ENCODE assay signal across 8 cellular contexts in genomic region chr1:23673086-23673813, GRCh38. TPM values are rescaled to one million over a fixed set of nuclear protein-coding genes. Genes with fewer than 3 reads are reported as not detected.
DNase-seq lines count a peak whose midpoint lies in the region; ATAC-seq and TF ChIP-seq lines count a peak whose summit lies in the region.

No MANE protein-coding gene starts in this region.

- no peak for ATAC-seq in HG02678 (IDR thresholded peaks at IDR 0.05; ENCODE audit: unreplicated experiment)

- H3K27me3 Mint-ChIP-seq in chondrocyte (ENCODE audit: low read depth): peaks cover 16% of the 10 kb centered on the region
- peaks cover 60% of the 10 kb centered on the region for H3K27me3 Mint-ChIP-seq in neural crest cell (ENCODE audit: low read depth)

- H3K9me3 Mint-ChIP-seq in chondrocyte (ENCODE audit: low read depth): no peaks in the 10 kb centered on the region
- no peaks in the 10 kb centered on the region for H3K9me3 Mint-ChIP-seq in neural crest cell

- peak; percentile 61 for DNase-seq in DMS 273 (lab: John Stamatoyannopoulos, UW; ENCODE audit: unreplicated experiment)
- no peak for DNase-seq in DMS 273 treated with DMSO at 0.1 percent for 48 hours (lab: John Stamatoyannopoulos, UW)
- peak; percentile 72 for DNase-seq in NCI-H226
- no peak for DNase-seq in chondrocyte (ENCODE audit: low spot score)
- peak; percentile 37 for DNase-seq in neural crest cell (ENCODE audit: low read depth, low spot score)
- no peak for DNase-seq in NCI-H526 treated with DMSO at 0.1 percent for 48 hours (lab: John Stamatoyannopoulos, UW)
- DNase-seq in NCI-H2171 (lab: John Stamatoyannopoulos, UW): no peak

- TF ChIP-seq CTCF in chondrocyte (IDR thresholded peaks at IDR 0.05) (peak; percentile 10), neural crest cell (conservative IDR thresholded peaks at IDR 0.05) (no peak)

- H3K4me1 Mint-ChIP-seq in chondrocyte (ENCODE audit: low read depth): no peaks in the 10 kb centered on the region
- H3K4me1 Mint-ChIP-seq in neural crest cell: no peaks in the 10 kb centered on the region

- H3K27ac Mint-ChIP-seq in chondrocyte (ENCODE audit: unreplicated experiment) (no peak overlapping the region), neural crest cell (ENCODE audit: unreplicated experiment) (no peak overlapping the region)

- H3K4me3 Mint-ChIP-seq in chondrocyte (ENCODE audit: unreplicated experiment): no peak overlapping the region
- no peak overlapping the region for H3K4me3 Mint-ChIP-seq in neural crest cell

- H3K36me3 Mint-ChIP-seq in chondrocyte (ENCODE audit: low read depth): no peaks in the 10 kb centered on the region
- H3K36me3 Mint-ChIP-seq in neural crest cell (ENCODE audit: low read depth): no peaks in the 10 kb centered on the region

RNA-seq across cellular contexts. Expression of gene RPL11, which starts 18.4 kb away (rescaled TPM):
- total RNA-seq in chondrocyte (485 to 589 TPM (median 492 TPM) in 3 replicates), neural crest cell (1,184 and 1,252 TPM in 2 replicates)

Comparison
In these comparisons a context has a peak if more than half of its experiments do, and no peak if none do; other contexts are left out.
1. DNase-seq: peak in DMS 273 (single experiment), NCI-H226 (single experiment) and neural crest cell (single experiment); none in DMS 273 treated with DMSO at 0.1 percent for 48 hours (single experiment), chondrocyte (single experiment), NCI-H526 treated with DMSO at 0.1 percent for 48 hours (single experiment) and NCI-H2171 (single experiment).